Comparison of ENCODE assay signal across 9 cellular contexts in the genomic region with DNA sequence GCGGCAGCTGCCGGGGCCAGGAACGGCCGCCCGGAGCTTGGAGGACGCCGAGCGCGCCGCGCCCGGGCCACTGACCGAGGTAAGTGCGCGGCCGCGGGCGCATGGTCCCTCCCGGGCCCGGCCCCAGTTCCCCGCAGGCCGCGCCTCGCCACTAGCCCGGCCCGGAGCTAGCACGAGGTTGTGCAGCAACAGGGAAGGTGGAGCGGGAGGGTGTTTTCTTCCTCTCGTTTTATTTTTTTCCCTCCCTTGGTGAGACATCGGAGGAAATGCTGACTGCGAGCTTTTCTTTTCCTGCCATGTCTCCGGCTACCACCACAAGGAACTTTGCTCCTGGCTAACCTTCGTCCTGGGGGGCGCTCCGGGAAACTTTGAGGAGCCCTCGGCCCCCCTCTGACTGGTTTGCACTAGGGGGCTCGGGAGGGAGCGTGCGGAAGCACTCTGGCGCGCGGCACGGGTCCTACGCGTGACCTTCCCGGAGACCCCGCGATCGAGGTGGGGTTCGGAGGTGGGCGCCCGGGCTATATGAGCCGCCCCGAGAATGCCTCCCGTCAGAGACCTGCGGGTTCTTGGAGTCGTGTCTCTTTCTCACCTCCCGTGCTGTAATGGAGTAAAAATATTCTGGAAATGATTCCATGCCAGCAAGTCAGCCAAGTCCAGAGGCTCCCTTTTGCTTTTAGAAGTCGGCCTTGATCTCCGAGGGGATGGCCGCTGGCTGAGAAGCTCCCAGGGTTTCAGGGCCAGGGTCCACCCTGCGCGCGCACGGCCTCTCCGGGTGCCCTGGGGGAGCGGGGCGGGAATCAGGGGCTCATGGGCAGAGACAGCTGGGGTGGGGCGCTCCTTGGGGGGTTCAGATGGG. TPM values are rescaled to one million over a fixed set of nuclear protein-coding genes. Genes with fewer than 3 reads are reported as not detected.
DNase-seq lines count a peak whose midpoint lies in the region; ATAC-seq and TF ChIP-seq lines count a peak whose summit lies in the region.
"Had no signal": no experiment of that assay in that cellular context is flagged by ENCODE, and none has a peak within 500 bp of the region (broad histone marks: within the 10 kb centered on the region; RNA-seq: fewer than 3 reads in every experiment).

No MANE protein-coding gene starts in this region.

- TF ChIP-seq CTCF in SK-N-SH (IDR thresholded peaks at IDR 0.05): no peak

- H3K36me3 ChIP-seq in ES-I3 (ENCODE audit: insufficient read depth, low read length) (no peaks in the 10 kb centered on the region), SK-N-SH (replicated peaks in 1 of 2; ENCODE audit: control insufficient read depth in 1 of 2, insufficient read depth in 2 of 2, low read length in 1 of 2) (no peaks in the 10 kb centered on the region)

- H3K9me2 ChIP-seq in SK-N-SH: no peaks in the 10 kb centered on the region

- H3F3A ChIP-seq in SK-N-SH (replicated peaks; ENCODE audit: insufficient read depth): no peaks in the 10 kb centered on the region

- TF ChIP-seq EP300 in SK-N-SH (IDR thresholded peaks at IDR 0.05; ENCODE audit: borderline replicate concordance in 1 of 2, low read depth in 1 of 2, low read length in 1 of 2): no peak

- DNase-seq in SK-N-SH (peak; percentile 77), left ventricle myocardium superior (peak; percentile 66), sciatic nerve (ENCODE audit: low spot score) (no peak)
- DNase-seq in stimulated activated naive CD4-positive, alpha-beta T cell (lab: John Stamatoyannopoulos, UW): no peak
- DNase-seq in stimulated activated CD8-positive, alpha-beta memory T cell treated with anti-CD3 and anti-CD28 coated beads, Interleukin-4, amount 100 ng/mL, for 48 hours: no peak

- peak overlapping the region; percentile 69 for H3K4me2 ChIP-seq in SK-N-SH
- H3K4me2 ChIP-seq: KMS-11 had no signal

- peak overlapping the region; percentile 78; the same call in 1 of the 2 replicates for H3K9ac ChIP-seq in ES-I3 (ENCODE audit: low read depth, low read length)
- H3K9ac ChIP-seq in SK-N-SH: no peak overlapping the region
- H3K9ac ChIP-seq: KMS-11 had no signal

- TF ChIP-seq RAD21 in SK-N-SH (IDR thresholded peaks at IDR 0.05; ENCODE audit: low read length): no peak

- H4K20me1 ChIP-seq in SK-N-SH (ENCODE audit: insufficient read depth): no peaks in the 10 kb centered on the region

- H3K27me3 ChIP-seq in SK-N-SH (ENCODE audit: insufficient read depth): peaks cover 28% of the 10 kb centered on the region

- POLR2A ChIA-PET in SK-N-SH (lab: Yijun Ruan, JAX): no interaction called here

- ATAC-seq in left ventricle myocardium superior (peak; percentile 44), sciatic nerve (peak; percentile 29), HG03432 (IDR thresholded peaks at IDR 0.05; ENCODE audit: unreplicated experiment) (no peak), GM21619 (IDR thresholded peaks at IDR 0.05; ENCODE audit: unreplicated experiment) (no peak)

- 13% methylated on average over 25 of the region's 69 CpGs for WGBS in SK-N-SH (ENCODE audit: low lambda C conversion rate)

- H3K4me1 ChIP-seq in ES-I3 (ENCODE audit: insufficient read depth, low read length): no peaks in the 10 kb centered on the region; the same call in 1 of the 2 replicates
- peaks cover 4 to 19% of the 10 kb centered on the region in 2 experiments; a peak in 2 of 4 replicates for H3K4me1 ChIP-seq in SK-N-SH (ENCODE audit: control insufficient read depth in 1 of 2, insufficient read depth in 2 of 2, low read depth in 1 of 2, low read length in 1 of 2)

- no peaks in the 10 kb centered on the region for H3K79me2 ChIP-seq in SK-N-SH (ENCODE audit: insufficient read depth)

- H3K9me3 ChIP-seq in ES-I3 (ENCODE audit: control insufficient read depth, insufficient read depth, low read length): no peaks in the 10 kb centered on the region
- no peaks in the 10 kb centered on the region for H3K9me3 ChIP-seq in SK-N-SH

- H2AFZ ChIP-seq in SK-N-SH (ENCODE audit: low read depth): no peak overlapping the region; the same call in 1 of the 2 replicates

- no peak overlapping the region for H3K27ac ChIP-seq in SK-N-SH (ENCODE audit: low read depth in 2 of 2, low read length in 1 of 2)
- H3K27ac ChIP-seq: KMS-11 had no signal

- H3K4me3 ChIP-seq in SK-N-SH (ENCODE audit: low read depth in 2 of 2, low read length in 1 of 2): peak overlapping the region; percentile 19 to 37; a peak in 3 of 4 replicates

- intact Hi-C loops in left ventricle myocardium superior (cut with micrococcal nuclease) (no loop called here), sciatic nerve (cut with DNase I) (no loop called here)

- CTCF ChIA-PET in SK-N-SH (lab: Yijun Ruan, JAX): interaction anchor here (0.8 to 1.3 kb wide), 3 partner anchors 12 to 135 kb away, joined by 3 to 4 read pairs (median 4); no protein-coding TSS in a partner anchor

TF ChIP-seq in SK-N-SH, 30 proteins besides CTCF, POLR2A, EP300 and RAD21:
- TF ChIP-seq RXRA (IDR thresholded peaks at IDR 0.05; ENCODE audit: borderline replicate concordance, low read depth) (no peak), FOXM1 (IDR thresholded peaks at IDR 0.05; ENCODE audit: low read depth) (no peak), NFIC (IDR thresholded peaks at IDR 0.05; ENCODE audit: borderline replicate concordance) (no peak)
- TF ChIP-seq, protein P1, sequence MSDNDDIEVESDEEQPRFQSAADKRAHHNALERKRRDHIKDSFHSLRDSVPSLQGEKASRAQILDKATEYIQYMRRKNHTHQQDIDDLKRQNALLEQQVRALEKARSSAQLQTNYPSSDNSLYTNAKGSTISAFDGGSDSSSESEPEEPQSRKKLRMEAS (IDR thresholded peaks at IDR 0.05; ENCODE audit: low read depth): peak; percentile 55; the same call in 1 of the 2 replicates
- TF ChIP-seq, protein P2, sequence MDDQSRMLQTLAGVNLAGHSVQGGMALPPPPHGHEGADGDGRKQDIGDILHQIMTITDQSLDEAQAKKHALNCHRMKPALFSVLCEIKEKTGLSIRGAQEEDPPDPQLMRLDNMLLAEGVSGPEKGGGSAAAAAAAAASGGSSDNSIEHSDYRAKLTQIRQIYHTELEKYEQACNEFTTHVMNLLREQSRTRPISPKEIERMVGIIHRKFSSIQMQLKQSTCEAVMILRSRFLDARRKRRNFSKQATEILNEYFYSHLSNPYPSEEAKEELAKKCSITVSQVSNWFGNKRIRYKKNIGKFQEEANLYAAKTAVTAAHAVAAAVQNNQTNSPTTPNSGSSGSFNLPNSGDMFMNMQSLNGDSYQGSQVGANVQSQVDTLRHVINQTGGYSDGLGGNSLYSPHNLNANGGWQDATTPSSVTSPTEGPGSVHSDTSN (IDR thresholded peaks at IDR 0.05): no peak

RNA-seq across cellular contexts. Expression of a gene that starts 0.9 kb away (rescaled TPM):
- 0.31 and 0.36 TPM in 2 replicates for polyA plus RNA-seq in SK-N-SH (2012; rRNA removed)
- 0.13 and 0.18 TPM in 2 replicates for polyA plus RNA-seq in SK-N-SH (2012; cell fraction: cytosol; rRNA removed)
- 0.20 and 0.27 TPM in 2 replicates for polyA plus RNA-seq in SK-N-SH (2012; cell fraction: nucleus; rRNA removed)
- total RNA-seq in left ventricle myocardium superior (11.4 TPM), sciatic nerve (1.0 TPM)

Comparison
In these comparisons a context has a peak if more than half of its experiments do, and no peak if none do; other contexts are left out.
1. DNase-seq: peak in SK-N-SH (single experiment) and left ventricle myocardium superior (single experiment); none in sciatic nerve (single experiment), stimulated activated naive CD4-positive, alpha-beta T cell (0 of 6) and stimulated activated CD8-positive, alpha-beta memory T cell treated with anti-CD3 and anti-CD28 coated beads, Interleukin-4, amount 100 ng/mL, for 48 hours (single experiment).
2. ATAC-seq: peak in left ventricle myocardium superior (single experiment) and sciatic nerve (single experiment); none in HG03432 (single experiment) and GM21619 (single experiment).